In genomic region chr16:67546761-67547422, GRCh38 we compare ENCODE assay signal across 8 cellular contexts. TPM values are rescaled to one million over a fixed set of nuclear protein-coding genes. Genes with fewer than 3 reads are reported as not detected.
DNase-seq lines count a peak whose midpoint lies in the region; ATAC-seq and TF ChIP-seq lines count a peak whose summit lies in the region.

No MANE protein-coding gene starts in this region.

- no peak overlapping the region for H3K9ac ChIP-seq in parathyroid adenoma

- peak; percentile 66 for DNase-seq in DMS153 treated with DMSO at 0.1 percent for 48 hours (lab: John Stamatoyannopoulos, UW; ENCODE audit: unreplicated experiment)
- peak; percentile 42 for DNase-seq in SHP77 treated with DMSO at 0.1 percent for 48 hours (lab: John Stamatoyannopoulos, UW)
- peak; percentile 73 for DNase-seq in activated naive CD4-positive, alpha-beta T cell treated with anti-CD3 and anti-CD28 coated beads, Interleukin-2, amount 50 U/mL, for 16 hours
- peak; percentile 70 for DNase-seq in glomerular visceral epithelial cell (ENCODE audit: extremely low spot score)
- no peak for DNase-seq in GOT3 (lab: John Stamatoyannopoulos, UW)

- H3K36me3 ChIP-seq in parathyroid adenoma (ENCODE audit: control insufficient read depth, insufficient read depth, low read length) (no peaks in the 10 kb centered on the region), urinary bladder (ENCODE audit: insufficient read depth) (no peaks in the 10 kb centered on the region)

- no peaks in the 10 kb centered on the region for H3K27me3 ChIP-seq in parathyroid adenoma (ENCODE audit: control insufficient read depth, insufficient read depth, low read length)

- H3K4me3 ChIP-seq in parathyroid adenoma (ENCODE audit: low read depth, low read length), result no peak overlapping the region
- no peak overlapping the region for H3K4me3 ChIP-seq in urinary bladder (ENCODE audit: low read depth, low read length)

- no peaks in the 10 kb centered on the region for H3K9me3 ChIP-seq in parathyroid adenoma (ENCODE audit: control insufficient read depth, low read length)

- peak; percentile 37 for ATAC-seq in HG02678 (IDR thresholded peaks at IDR 0.05; ENCODE audit: unreplicated experiment)

- H3K79me2 ChIP-seq in parathyroid adenoma, result no peaks in the 10 kb centered on the region

- WGBS in urinary bladder, result 23% methylated on average over 7 of the region's 7 CpGs

- H3K4me1 ChIP-seq in parathyroid adenoma (no peaks in the 10 kb centered on the region), urinary bladder (ENCODE audit: insufficient read depth) (no peaks in the 10 kb centered on the region)

- no peak overlapping the region for H3K4me2 ChIP-seq in parathyroid adenoma (ENCODE audit: low read length)

- H3K27ac ChIP-seq in parathyroid adenoma (no peak overlapping the region), urinary bladder (ENCODE audit: low read depth) (peak overlapping the region; percentile 38)

- TF ChIP-seq CTCF in parathyroid adenoma (IDR thresholded peaks at IDR 0.05), result peak; percentile 94

- H2AFZ ChIP-seq in parathyroid adenoma, result no peak overlapping the region

RNA-seq across cellular contexts. Expression of gene CTCF, which starts 15.4 kb away (rescaled TPM):
- total RNA-seq in urinary bladder, result 35.5 TPM
- polyA plus RNA-seq in urinary bladder, result 29.2 TPM

RNA-seq across cellular contexts. Expression of gene RIPOR1, which starts 18.3 kb away (rescaled TPM):
- 20.5 TPM for total RNA-seq in urinary bladder
- 59.0 TPM for polyA plus RNA-seq in urinary bladder
